ENCODE assay signal across 18 cellular contexts in the genomic region with DNA sequence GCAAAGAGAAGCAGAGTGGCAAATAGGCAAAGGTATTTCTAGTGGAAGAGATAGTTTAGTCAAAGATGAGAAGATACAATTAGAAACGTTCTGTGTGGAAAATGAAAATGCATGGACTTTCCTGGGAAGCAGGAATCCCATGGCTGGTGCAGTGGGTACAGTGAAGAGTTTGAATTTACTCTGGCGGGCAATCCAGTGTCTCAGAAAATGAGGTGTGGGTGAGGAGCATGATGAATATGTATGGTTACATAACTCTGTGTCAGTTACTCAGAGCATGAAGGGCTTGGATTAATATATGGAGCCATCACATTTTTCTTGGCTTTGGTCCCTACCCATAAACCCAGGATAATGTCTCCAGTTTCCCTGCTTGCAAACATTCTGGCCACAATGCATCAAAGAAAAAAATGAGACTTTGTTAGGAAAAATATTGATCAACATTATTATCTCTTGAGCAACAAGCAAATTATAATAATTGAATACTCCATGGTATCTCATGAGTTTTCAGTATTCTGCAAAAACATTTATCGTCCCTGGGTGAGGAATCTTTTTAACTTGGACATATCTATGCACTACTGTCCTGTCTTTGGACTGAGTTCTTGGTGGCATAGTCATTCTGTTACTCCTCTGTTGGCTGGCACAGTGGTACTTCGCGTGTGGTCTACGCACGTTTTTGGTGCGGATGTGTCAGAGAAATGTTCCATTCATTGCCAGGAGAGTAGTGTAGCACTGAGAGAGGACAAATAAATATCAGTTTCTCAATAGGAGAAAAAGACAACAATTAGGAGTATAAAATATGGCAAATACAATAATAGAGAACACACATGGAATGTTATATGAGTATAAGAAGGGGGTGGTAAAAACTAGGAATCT.
"Had no signal": no experiment of that assay in that cellular context is flagged by ENCODE, and none has a peak within 500 bp of the region (broad histone marks: within the 10 kb centered on the region; RNA-seq: fewer than 3 reads in every experiment).

No MANE protein-coding gene starts in this region.

- H3K4me3 ChIP-seq: gastrocnemius medialis, heart left ventricle, sigmoid colon, thyroid gland had no signal

- ATAC-seq: gastrocnemius medialis; heart left ventricle; stimulated activated effector memory CD8-positive, alpha-beta T cell treated with anti-CD3 and anti-CD28 coated beads, Interleukin-12 subunit alpha, Interleukin-12 subunit beta, amount 100 ng/mL, for 72 hours had no signal

- H3K9me3 Mint-ChIP-seq: central memory CD8-positive, alpha-beta T cell; stimulated activated effector memory CD8-positive, alpha-beta T cell treated with anti-CD3 and anti-CD28 coated beads, Interleukin-12 subunit alpha, Interleukin-12 subunit beta, amount 100 ng/mL, for 72 hours had no signal

- H3K36me3 ChIP-seq: gastrocnemius medialis, heart left ventricle, sigmoid colon, thyroid gland, WERI-Rb-1 had no signal

- H3K27ac Mint-ChIP-seq: activated CD4-positive, alpha-beta memory T cell treated with anti-CD3 and anti-CD28 coated beads, Interleukin-2, amount 10 ng/mL, durations not matched to agents 7 days and 5 days; activated naive CD8-positive, alpha-beta T cell; immature natural killer cell; stimulated activated effector memory CD8-positive, alpha-beta T cell treated with anti-CD3 and anti-CD28 coated beads, Interleukin-12 subunit alpha, Interleukin-12 subunit beta, amount 100 ng/mL, for 72 hours had no signal

- H3K4me3 Mint-ChIP-seq: activated CD4-positive, alpha-beta memory T cell treated with anti-CD3 and anti-CD28 coated beads, Interleukin-2, amount 10 ng/mL, durations not matched to agents 7 days and 5 days; activated naive CD8-positive, alpha-beta T cell; brain; central memory CD8-positive, alpha-beta T cell; immature natural killer cell; stimulated activated effector memory CD8-positive, alpha-beta T cell treated with anti-CD3 and anti-CD28 coated beads, Interleukin-12 subunit alpha, Interleukin-12 subunit beta, amount 100 ng/mL, for 72 hours had no signal

- H3K36me3 Mint-ChIP-seq: stimulated activated effector memory CD8-positive, alpha-beta T cell treated with anti-CD3 and anti-CD28 coated beads, Interleukin-12 subunit alpha, Interleukin-12 subunit beta, amount 100 ng/mL, for 72 hours had no signal

- H3K9me3 ChIP-seq: gastrocnemius medialis, heart left ventricle, sigmoid colon, thyroid gland had no signal

- H3K27me3 ChIP-seq: gastrocnemius medialis, heart left ventricle, sigmoid colon, thyroid gland had no signal

- FAIRE-seq: endothelial cell of umbilical vein had no signal

- H3K27me3 Mint-ChIP-seq: activated naive CD8-positive, alpha-beta T cell; central memory CD8-positive, alpha-beta T cell had no signal

- DNase-seq: activated CD4-positive, alpha-beta memory T cell treated with anti-CD3 and anti-CD28 coated beads, Interleukin-2, amount 10 ng/mL, durations not matched to agents 7 days and 5 days; activated CD8-positive, alpha-beta memory T cell treated with anti-CD3 and anti-CD28 coated beads, Interleukin-2, amount 50 U/mL, for 48 hours; activated gamma-delta T cell treated with Interleukin-2 at 50 U/mL for 16 hours; amniotic stem cell; effector CD8-positive, alpha-beta T cell; gastrocnemius medialis; heart left ventricle; immature natural killer cell; mesendoderm; sigmoid colon; stimulated activated CD4-positive, alpha-beta T cell treated with anti-CD3 and anti-CD28 coated beads, Interleukin-12 subunit alpha, Interleukin-12 subunit beta, amount 100 ng/mL, for 4 hours; thyroid gland; WERI-Rb-1 had no signal

- H3K27ac ChIP-seq: gastrocnemius medialis, heart left ventricle, sigmoid colon, thyroid gland, WERI-Rb-1 had no signal

- H3K4me1 ChIP-seq: gastrocnemius medialis, heart left ventricle, sigmoid colon had no signal

- H3K4me1 Mint-ChIP-seq: activated CD4-positive, alpha-beta memory T cell treated with anti-CD3 and anti-CD28 coated beads, Interleukin-2, amount 10 ng/mL, durations not matched to agents 7 days and 5 days; central memory CD8-positive, alpha-beta T cell; immature natural killer cell; stimulated activated effector memory CD8-positive, alpha-beta T cell treated with anti-CD3 and anti-CD28 coated beads, Interleukin-12 subunit alpha, Interleukin-12 subunit beta, amount 100 ng/mL, for 72 hours had no signal
